Comparison of ENCODE assay signal across 3 cellular contexts in the genomic region with DNA sequence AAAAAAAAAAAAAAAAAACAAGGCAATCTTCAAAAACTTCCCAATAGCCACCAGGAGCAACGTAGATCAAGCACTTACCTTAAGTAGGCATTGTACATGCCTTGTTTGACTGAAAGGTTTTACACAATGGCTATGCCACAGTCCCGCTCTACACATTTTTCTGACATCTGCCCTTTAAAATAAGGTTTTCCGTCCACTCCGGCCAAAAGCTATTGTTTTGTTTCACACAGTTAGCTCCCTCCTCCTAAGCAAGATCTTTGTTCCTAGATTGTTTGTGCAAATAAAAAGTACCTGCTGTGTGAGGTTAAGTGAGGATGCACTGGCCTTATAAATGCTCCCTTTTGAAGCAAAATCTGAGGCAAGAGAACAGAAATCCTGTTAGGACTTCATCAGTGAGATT.
TF ChIP-seq lines count a peak whose summit lies in the region.

No MANE protein-coding gene starts in this region.

TF ChIP-seq in SK-N-SH, 30 proteins besides CTCF, POLR2A, EP300 and RAD21:
- TF ChIP-seq FOSL2 (IDR thresholded peaks at IDR 0.05; ENCODE audit: borderline replicate concordance, low read depth) (no peak), POLR2AphosphoS5 (IDR thresholded peaks at IDR 0.05; ENCODE audit: low read depth, low read length) (no peak), FOXM1 (IDR thresholded peaks at IDR 0.05; ENCODE audit: low read depth) (no peak), MXI1 (IDR thresholded peaks at IDR 0.05; ENCODE audit: low read depth, low read length) (no peak)

TF ChIP-seq in SK-N-SH treated with all-trans-retinoic acid at 6 μM for 48 hours, 23 proteins besides CTCF, POLR2A, EP300 and RAD21 (continued from another document):
- TF ChIP-seq TOX (CRISPR knock-in tag; IDR thresholded peaks at IDR 0.05; ENCODE audit: borderline replicate concordance) (no peak), PPARA (CRISPR knock-in tag; IDR thresholded peaks at IDR 0.05; ENCODE audit: borderline replicate concordance) (no peak), GLIS3 (CRISPR knock-in tag; IDR thresholded peaks at IDR 0.05) (no peak)

TF ChIP-seq in endothelial cell of umbilical vein, 7 proteins besides CTCF, POLR2A, EP300 and RAD21:
- TF ChIP-seq POLR2AphosphoS5 (IDR thresholded peaks at IDR 0.05; ENCODE audit: insufficient read depth, low read depth, low read length) (no peak), EZH2 (IDR thresholded peaks at IDR 0.05; ENCODE audit: borderline replicate concordance, low read depth, low read length, severe bottlenecking) (no peak), JUN (IDR thresholded peaks at IDR 0.05; ENCODE audit: borderline replicate concordance, insufficient read depth, insufficient read length, low read depth) (no peak), GATA2 (IDR thresholded peaks at IDR 0.05; ENCODE audit: insufficient read depth, insufficient read length, low read depth, low read length) (no peak), FOS (IDR thresholded peaks at IDR 0.05; ENCODE audit: borderline replicate concordance, insufficient read depth, low read length) (no peak), MYC (IDR thresholded peaks at IDR 0.05; ENCODE audit: low read depth, low read length) (no peak)
- TF ChIP-seq, protein P1, sequence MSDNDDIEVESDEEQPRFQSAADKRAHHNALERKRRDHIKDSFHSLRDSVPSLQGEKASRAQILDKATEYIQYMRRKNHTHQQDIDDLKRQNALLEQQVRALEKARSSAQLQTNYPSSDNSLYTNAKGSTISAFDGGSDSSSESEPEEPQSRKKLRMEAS (IDR thresholded peaks at IDR 0.05; ENCODE audit: insufficient read depth, insufficient read length) = no peak
